In genomic region chr4:93764647-93765246, GRCh38 we compare ENCODE assay signal across 9 cellular contexts.
DNase-seq lines count a peak whose midpoint lies in the region; ATAC-seq, FAIRE-seq and TF ChIP-seq lines count a peak whose summit lies in the region.
"Had no signal": no experiment of that assay in that cellular context is flagged by ENCODE, and none has a peak within 500 bp of the region (broad histone marks: within the 10 kb centered on the region; RNA-seq: fewer than 3 reads in every experiment).

No MANE protein-coding gene starts in this region.

- peak; percentile 45 for TF ChIP-seq CTCF in mucosa of descending colon (IDR thresholded peaks at IDR 0.05)

- FAIRE-seq in colon (lab: Jason Lieb, UNC), result peak; percentile 33

- H3K9me3 ChIP-seq in mucosa of descending colon, result no peaks in the 10 kb centered on the region

- no peaks in the 10 kb centered on the region for H3K36me3 ChIP-seq in mucosa of descending colon (ENCODE audit: low read depth)

- peak; percentile 84 for DNase-seq in COLO829 (ENCODE audit: low spot score)
- peak; percentile 4 for DNase-seq in NCI-H774 (lab: John Stamatoyannopoulos, UW)
- peak in 1 of 3 donors; percentile 59 for DNase-seq in mucosa of descending colon
- no peak for DNase-seq in stimulated activated CD4-positive, alpha-beta T cell treated with anti-CD3 and anti-CD28 coated beads, Interleukin-4, amount 100 ng/mL, for 24 hours

- no peak overlapping the region for H3K4me3 ChIP-seq in mucosa of descending colon
- H3K4me3 ChIP-seq: skin epidermis had no signal

- H3K4me1 ChIP-seq in mucosa of descending colon (ENCODE audit: low read depth), result no peaks in the 10 kb centered on the region

- peak; percentile 87 for ATAC-seq in GM18870 (IDR thresholded peaks at IDR 0.05; ENCODE audit: unreplicated experiment)
- peak; percentile 79 for ATAC-seq in HG03175 (IDR thresholded peaks at IDR 0.05; ENCODE audit: unreplicated experiment)
- peak; percentile 28 for ATAC-seq in mucosa of descending colon
- ATAC-seq in activated CD4-positive, CD25-positive, alpha-beta regulatory T cell treated with anti-CD3 and anti-CD28 coated beads, Interleukin-2, amount 50 U/mL, for 24 hours, result no peak

- intact Hi-C loops in mucosa of descending colon (cut with DNase I, micrococcal nuclease), result no loop called here

Comparison
In these comparisons a context has a peak if more than half of its experiments do, and no peak if none do; other contexts are left out.
1. ATAC-seq: peak in GM18870 (single experiment), HG03175 (single experiment) and mucosa of descending colon (single experiment); none in activated CD4-positive, CD25-positive, alpha-beta regulatory T cell treated with anti-CD3 and anti-CD28 coated beads, Interleukin-2, amount 50 U/mL, for 24 hours (0 of 2).